ENCODE assay signal across 21 cellular contexts in the genomic region with DNA sequence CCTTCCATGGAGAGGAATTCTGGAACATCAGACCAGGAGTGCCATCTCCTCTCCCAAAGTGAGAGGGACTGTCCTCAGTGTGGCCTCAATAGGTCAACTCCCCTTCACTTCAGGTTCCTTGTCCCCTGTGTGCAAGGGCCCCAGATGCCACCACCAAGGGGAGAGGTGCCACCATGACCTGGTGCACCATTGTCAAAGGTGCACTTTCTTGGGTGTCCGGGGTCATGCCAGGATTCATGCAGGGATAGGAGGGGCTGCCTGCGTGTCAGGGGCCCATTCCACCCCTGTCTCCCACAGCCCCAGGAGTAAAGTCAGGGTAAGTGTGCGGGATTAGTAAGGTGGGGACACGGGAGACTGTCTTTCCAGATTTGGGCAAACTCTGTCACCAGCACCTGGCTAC. TPM values are rescaled to one million over a fixed set of nuclear protein-coding genes. Genes with fewer than 3 reads are reported as not detected.
DNase-seq lines count a peak whose midpoint lies in the region; ATAC-seq and TF ChIP-seq lines count a peak whose summit lies in the region.
"Had no signal": no experiment of that assay in that cellular context is flagged by ENCODE, and none has a peak within 500 bp of the region (broad histone marks: within the 10 kb centered on the region; RNA-seq: fewer than 3 reads in every experiment).

No MANE protein-coding gene starts in this region.

- no peaks in the 10 kb centered on the region for H3K4me1 Mint-ChIP-seq in immature natural killer cell
- H3K4me1 Mint-ChIP-seq: activated B cell treated with CpG ODN at 0.5 μM for 24 hours had no signal

- H3K27me3 ChIP-seq in BLaER1: no peaks in the 10 kb centered on the region
- H3K27me3 ChIP-seq in RWPE2 (ENCODE audit: insufficient read depth, poor library complexity, severe bottlenecking): no peaks in the 10 kb centered on the region
- H3K27me3 ChIP-seq in liver (ENCODE audit: control insufficient read depth in 4 of 4, insufficient read depth in 4 of 4, low read length in 3 of 4): no peaks in the 10 kb centered on the region
- no peaks in the 10 kb centered on the region for H3K27me3 ChIP-seq in rectal smooth muscle tissue (ENCODE audit: control insufficient read depth, insufficient read depth, low read length)

- no peak overlapping the region for H3K9ac ChIP-seq in BLaER1
- H3K9ac ChIP-seq in liver (ENCODE audit: low read depth in 1 of 2, low read length in 2 of 2): no peak overlapping the region
- no peak overlapping the region for H3K9ac ChIP-seq in rectal smooth muscle tissue (ENCODE audit: low read length)

- H3K9me3 ChIP-seq in BLaER1 (no peaks in the 10 kb centered on the region), RWPE2 (ENCODE audit: severe bottlenecking) (no peaks in the 10 kb centered on the region), liver (ENCODE audit: control insufficient read depth in 4 of 4, low read length in 3 of 4) (no peaks in the 10 kb centered on the region)

- H3K36me3 ChIP-seq in BLaER1 (no peaks in the 10 kb centered on the region), RWPE2 (ENCODE audit: low read depth) (no peaks in the 10 kb centered on the region), liver (ENCODE audit: control insufficient read depth in 4 of 4, insufficient read depth in 3 of 4, low read depth in 1 of 4, low read length in 3 of 4) (no peaks in the 10 kb centered on the region), rectal smooth muscle tissue (ENCODE audit: control insufficient read depth, insufficient read depth, low read length) (no peaks in the 10 kb centered on the region)

- no peaks in the 10 kb centered on the region for H3K9me3 Mint-ChIP-seq in immature natural killer cell
- H3K9me3 Mint-ChIP-seq: activated B cell treated with CpG ODN at 0.5 μM for 24 hours; dendritic cell treated with granulocyte-macrophage colony-stimulating factor and Interleukin-4, amounts not matched to agents 40 ng/mL and 50 ng/mL, for 4 days; natural killer cell had no signal

- peaks cover 56% of the 10 kb centered on the region for H3K4me1 ChIP-seq in BLaER1
- H3K4me1 ChIP-seq in RWPE2 (ENCODE audit: insufficient read depth, poor library complexity, severe bottlenecking): peaks cover 66% of the 10 kb centered on the region
- H3K4me1 ChIP-seq in liver (ENCODE audit: control insufficient read depth in 4 of 4, insufficient read depth in 4 of 4, low read length in 3 of 4): peaks cover 17 to 74% (median 50%) of the 10 kb centered on the region in 4 donors
- H3K4me1 ChIP-seq in rectal smooth muscle tissue (ENCODE audit: control insufficient read depth, insufficient read depth, low read length): peaks cover 48% of the 10 kb centered on the region

- H4K20me1 ChIP-seq in BLaER1: no peaks in the 10 kb centered on the region

- no peak overlapping the region for H3K27ac ChIP-seq in BLaER1
- peak overlapping the region; percentile 98 for H3K27ac ChIP-seq in RWPE2 (ENCODE audit: poor library complexity, severe bottlenecking)
- peak overlapping the region; percentile 86 to 95 for H3K27ac ChIP-seq in liver (ENCODE audit: low read depth in 1 of 2, low read length in 2 of 2)
- H3K27ac ChIP-seq in rectal smooth muscle tissue (ENCODE audit: low read depth, low read length): peak overlapping the region; percentile 6

- no peak overlapping the region for H3K4me3 Mint-ChIP-seq in immature natural killer cell
- H3K4me3 Mint-ChIP-seq: activated B cell treated with CpG ODN at 0.5 μM for 24 hours; dendritic cell treated with granulocyte-macrophage colony-stimulating factor and Interleukin-4, amounts not matched to agents 40 ng/mL and 50 ng/mL, for 4 days; natural killer cell had no signal

- peak overlapping the region; percentile 85; the same call in 1 of the 2 replicates for H3K4me2 ChIP-seq in BLaER1

- ATAC-seq in RWPE2 (ENCODE audit: low read depth) (no peak), GM18511 (IDR thresholded peaks at IDR 0.05; ENCODE audit: unreplicated experiment) (no peak), HG02852 (IDR thresholded peaks at IDR 0.05; ENCODE audit: unreplicated experiment) (no peak)
- ATAC-seq: natural killer cell had no signal

- H3K36me3 Mint-ChIP-seq in immature natural killer cell: peaks cover 0 to 3% (median 0%) of the 10 kb centered on the region in 3 donors
- H3K36me3 Mint-ChIP-seq: natural killer cell had no signal

- TF ChIP-seq CTCF in RWPE2 (IDR thresholded peaks at IDR 0.05; ENCODE audit: poor library complexity, severe bottlenecking): no peak
- TF ChIP-seq CTCF in liver (IDR thresholded peaks at IDR 0.05; ENCODE audit: low read depth, low read length, missing input control): no peak

- peaks cover 0 to 9% (median 9%) of the 10 kb centered on the region in 3 donors for H3K27me3 Mint-ChIP-seq in immature natural killer cell (ENCODE audit: low read depth in 3 of 3)

- DNase-seq in RWPE2 (ENCODE audit: low spot score): no peak
- DNase-seq in immature natural killer cell: no peak
- no peak for DNase-seq in cerebellar cortex (ENCODE audit: low spot score)
- DNase-seq: ACHN; activated B cell treated with CpG ODN at 0.5 μM for 24 hours; activated CD4-positive, alpha-beta T cell treated with anti-CD3 and anti-CD28 coated beads, Interleukin-2, amount 50 U/mL, for 48 hours; activated effector memory CD4-positive, alpha-beta T cell treated with anti-CD3 and anti-CD28 coated beads, Interleukin-2, amount 50 U/mL, for 16 hours; C1 segment of cervical spinal cord; HCEC 1CT; islet precursor cell; natural killer cell; NCI-H1436; NCI-H748 treated with DMSO at 0.1 percent for 48 hours; stimulated activated CD4-positive, alpha-beta T cell treated with anti-CD3 and anti-CD28 coated beads, Interleukin-12 subunit alpha, Interleukin-12 subunit beta, amount 100 ng/mL, for 4 hours had no signal

- no peak overlapping the region for H3K4me3 ChIP-seq in BLaER1
- H3K4me3 ChIP-seq in RWPE2 (ENCODE audit: severe bottlenecking): no peak overlapping the region
- H3K4me3 ChIP-seq in liver (ENCODE audit: low read depth in 1 of 3, low read length in 3 of 3): no peak overlapping the region
- H3K4me3 ChIP-seq in rectal smooth muscle tissue (ENCODE audit: low read length): no peak overlapping the region
- H3K4me3 ChIP-seq: lung had no signal

- 95% methylated on average over 4 of the region's 4 CpGs for WGBS in liver

- H3K27ac Mint-ChIP-seq in immature natural killer cell: no peak overlapping the region
- H3K27ac Mint-ChIP-seq: activated B cell treated with CpG ODN at 0.5 μM for 24 hours; dendritic cell treated with granulocyte-macrophage colony-stimulating factor and Interleukin-4, amounts not matched to agents 40 ng/mL and 50 ng/mL, for 4 days; natural killer cell had no signal

- no peak for TF ChIP-seq RAD21 in liver (IDR thresholded peaks at IDR 0.05)

TF ChIP-seq in liver, 16 proteins besides CTCF, POLR2A, EP300 and RAD21 (continues in another document):
- TF ChIP-seq, protein P1, sequence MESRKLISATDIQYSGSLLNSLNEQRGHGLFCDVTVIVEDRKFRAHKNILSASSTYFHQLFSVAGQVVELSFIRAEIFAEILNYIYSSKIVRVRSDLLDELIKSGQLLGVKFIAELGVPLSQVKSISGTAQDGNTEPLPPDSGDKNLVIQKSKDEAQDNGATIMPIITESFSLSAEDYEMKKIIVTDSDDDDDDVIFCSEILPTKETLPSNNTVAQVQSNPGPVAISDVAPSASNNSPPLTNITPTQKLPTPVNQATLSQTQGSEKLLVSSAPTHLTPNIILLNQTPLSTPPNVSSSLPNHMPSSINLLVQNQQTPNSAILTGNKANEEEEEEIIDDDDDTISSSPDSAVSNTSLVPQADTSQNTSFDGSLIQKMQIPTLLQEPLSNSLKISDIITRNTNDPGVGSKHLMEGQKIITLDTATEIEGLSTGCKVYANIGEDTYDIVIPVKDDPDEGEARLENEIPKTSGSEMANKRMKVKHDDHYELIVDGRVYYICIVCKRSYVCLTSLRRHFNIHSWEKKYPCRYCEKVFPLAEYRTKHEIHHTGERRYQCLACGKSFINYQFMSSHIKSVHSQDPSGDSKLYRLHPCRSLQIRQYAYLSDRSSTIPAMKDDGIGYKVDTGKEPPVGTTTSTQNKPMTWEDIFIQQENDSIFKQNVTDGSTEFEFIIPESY (IDR thresholded peaks at IDR 0.05): no peak
- TF ChIP-seq, protein P2, sequence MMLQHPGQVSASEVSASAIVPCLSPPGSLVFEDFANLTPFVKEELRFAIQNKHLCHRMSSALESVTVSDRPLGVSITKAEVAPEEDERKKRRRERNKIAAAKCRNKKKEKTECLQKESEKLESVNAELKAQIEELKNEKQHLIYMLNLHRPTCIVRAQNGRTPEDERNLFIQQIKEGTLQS (IDR thresholded peaks at IDR 0.05): no peak
- TF ChIP-seq SP1 (IDR thresholded peaks at IDR 0.05) (no peak), GABPA (IDR thresholded peaks at IDR 0.05 in 1 of 2, conservative IDR thresholded peaks at IDR 0.05 in 1 of 2) (no peak)
- TF ChIP-seq, protein P3, sequence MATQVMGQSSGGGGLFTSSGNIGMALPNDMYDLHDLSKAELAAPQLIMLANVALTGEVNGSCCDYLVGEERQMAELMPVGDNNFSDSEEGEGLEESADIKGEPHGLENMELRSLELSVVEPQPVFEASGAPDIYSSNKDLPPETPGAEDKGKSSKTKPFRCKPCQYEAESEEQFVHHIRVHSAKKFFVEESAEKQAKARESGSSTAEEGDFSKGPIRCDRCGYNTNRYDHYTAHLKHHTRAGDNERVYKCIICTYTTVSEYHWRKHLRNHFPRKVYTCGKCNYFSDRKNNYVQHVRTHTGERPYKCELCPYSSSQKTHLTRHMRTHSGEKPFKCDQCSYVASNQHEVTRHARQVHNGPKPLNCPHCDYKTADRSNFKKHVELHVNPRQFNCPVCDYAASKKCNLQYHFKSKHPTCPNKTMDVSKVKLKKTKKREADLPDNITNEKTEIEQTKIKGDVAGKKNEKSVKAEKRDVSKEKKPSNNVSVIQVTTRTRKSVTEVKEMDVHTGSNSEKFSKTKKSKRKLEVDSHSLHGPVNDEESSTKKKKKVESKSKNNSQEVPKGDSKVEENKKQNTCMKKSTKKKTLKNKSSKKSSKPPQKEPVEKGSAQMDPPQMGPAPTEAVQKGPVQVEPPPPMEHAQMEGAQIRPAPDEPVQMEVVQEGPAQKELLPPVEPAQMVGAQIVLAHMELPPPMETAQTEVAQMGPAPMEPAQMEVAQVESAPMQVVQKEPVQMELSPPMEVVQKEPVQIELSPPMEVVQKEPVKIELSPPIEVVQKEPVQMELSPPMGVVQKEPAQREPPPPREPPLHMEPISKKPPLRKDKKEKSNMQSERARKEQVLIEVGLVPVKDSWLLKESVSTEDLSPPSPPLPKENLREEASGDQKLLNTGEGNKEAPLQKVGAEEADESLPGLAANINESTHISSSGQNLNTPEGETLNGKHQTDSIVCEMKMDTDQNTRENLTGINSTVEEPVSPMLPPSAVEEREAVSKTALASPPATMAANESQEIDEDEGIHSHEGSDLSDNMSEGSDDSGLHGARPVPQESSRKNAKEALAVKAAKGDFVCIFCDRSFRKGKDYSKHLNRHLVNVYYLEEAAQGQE (IDR thresholded peaks at IDR 0.05): no peak

RNA-seq across cellular contexts. Expression of gene EPHA2, which starts 21.4 kb away (rescaled TPM):
- total RNA-seq in liver: 10 to 100 TPM in 1 of 2 donors, 1 to 10 TPM in 1; 5.8 to 11.1 TPM
- polyA plus RNA-seq in liver: 1 to 10 TPM; 2.9 to 7.9 TPM
- not detected for polyA plus RNA-seq in immature natural killer cell
- total RNA-seq: activated B cell treated with CpG ODN at 0.5 μM for 24 hours had no signal

RNA-seq across cellular contexts. Expression of gene ARHGEF19, which starts 35.1 kb away (rescaled TPM):
- 1 to 10 TPM in 1 of 2 donors, under 1 TPM in 1; 0.79 to 3.0 TPM for total RNA-seq in liver
- polyA plus RNA-seq in liver: 1 to 10 TPM; 1.9 to 3.2 TPM
- polyA plus RNA-seq in immature natural killer cell: 10 to 100 TPM in 2 of 3 donors, 1 to 10 TPM in 1; 6.1 to 14.3 (median 14.0) TPM

RNA-seq across cellular contexts. Expression of gene CPLANE2, which starts 59.7 kb away (rescaled TPM):
- 1 to 10 TPM; 2.5 to 2.7 TPM for total RNA-seq in liver
- polyA plus RNA-seq in liver (1 to 10 TPM in 1 of 2 donors, under 1 TPM in 1; 0.96 to 2.4 TPM), immature natural killer cell (1 to 10 TPM; 1.2 to 3.8 (median 1.8) TPM)
